In the genomic region with DNA sequence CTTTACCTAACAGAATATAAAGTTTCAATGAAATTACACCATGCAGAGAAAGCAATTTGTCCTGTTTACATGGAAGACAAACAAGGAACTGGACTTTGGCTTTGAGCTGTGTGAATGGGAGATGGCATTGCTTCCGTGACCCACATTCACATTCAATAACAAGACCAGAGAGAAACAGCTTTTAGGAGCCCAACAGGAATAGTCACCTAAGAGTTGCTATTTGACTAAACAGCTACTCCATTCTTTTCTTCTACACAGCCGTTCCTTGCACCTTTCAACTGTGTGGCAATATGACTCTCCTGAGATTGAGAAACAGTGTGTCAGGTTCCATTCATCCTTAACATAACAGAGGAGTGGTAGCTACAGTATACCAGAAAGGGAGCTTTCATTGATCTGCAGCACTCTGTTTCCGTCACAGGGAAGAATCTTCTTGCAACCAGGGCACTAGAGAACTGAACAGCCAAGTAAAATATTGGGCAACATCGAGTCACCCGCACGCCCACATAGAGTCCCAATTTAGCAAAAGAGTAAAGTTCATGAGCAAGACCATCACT, we compare ENCODE assay signal across 1 cellular context.
TF ChIP-seq lines count a peak whose summit lies in the region.

No MANE protein-coding gene starts in this region.

TF ChIP-seq in HepG2, 621 proteins besides CTCF, POLR2A, EP300 and RAD21 (continued from another document and continues in another):
- TF ChIP-seq, protein P1, sequence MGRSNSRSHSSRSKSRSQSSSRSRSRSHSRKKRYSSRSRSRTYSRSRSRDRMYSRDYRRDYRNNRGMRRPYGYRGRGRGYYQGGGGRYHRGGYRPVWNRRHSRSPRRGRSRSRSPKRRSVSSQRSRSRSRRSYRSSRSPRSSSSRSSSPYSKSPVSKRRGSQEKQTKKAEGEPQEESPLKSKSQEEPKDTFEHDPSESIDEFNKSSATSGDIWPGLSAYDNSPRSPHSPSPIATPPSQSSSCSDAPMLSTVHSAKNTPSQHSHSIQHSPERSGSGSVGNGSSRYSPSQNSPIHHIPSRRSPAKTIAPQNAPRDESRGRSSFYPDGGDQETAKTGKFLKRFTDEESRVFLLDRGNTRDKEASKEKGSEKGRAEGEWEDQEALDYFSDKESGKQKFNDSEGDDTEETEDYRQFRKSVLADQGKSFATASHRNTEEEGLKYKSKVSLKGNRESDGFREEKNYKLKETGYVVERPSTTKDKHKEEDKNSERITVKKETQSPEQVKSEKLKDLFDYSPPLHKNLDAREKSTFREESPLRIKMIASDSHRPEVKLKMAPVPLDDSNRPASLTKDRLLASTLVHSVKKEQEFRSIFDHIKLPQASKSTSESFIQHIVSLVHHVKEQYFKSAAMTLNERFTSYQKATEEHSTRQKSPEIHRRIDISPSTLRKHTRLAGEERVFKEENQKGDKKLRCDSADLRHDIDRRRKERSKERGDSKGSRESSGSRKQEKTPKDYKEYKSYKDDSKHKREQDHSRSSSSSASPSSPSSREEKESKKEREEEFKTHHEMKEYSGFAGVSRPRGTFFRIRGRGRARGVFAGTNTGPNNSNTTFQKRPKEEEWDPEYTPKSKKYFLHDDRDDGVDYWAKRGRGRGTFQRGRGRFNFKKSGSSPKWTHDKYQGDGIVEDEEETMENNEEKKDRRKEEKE (IDR thresholded peaks at IDR 0.05) = no peak
- TF ChIP-seq MEIS2 (CRISPR knock-in tag; IDR thresholded peaks at IDR 0.05) (no peak), ZNF816 (CRISPR knock-in tag; IDR thresholded peaks at IDR 0.05; ENCODE audit: borderline replicate concordance) (peak; percentile 30; the same call in 1 of the 2 replicates), TCF12 (IDR thresholded peaks at IDR 0.05) (no peak), TCF12 (CRISPR knock-in tag; IDR thresholded peaks at IDR 0.05) (0 out of 2 replicates have a peak, but pooled peaks have one; percentile 72), ZNF614 (CRISPR knock-in tag; IDR thresholded peaks at IDR 0.05; ENCODE audit: borderline replicate concordance) (0 out of 2 replicates have a peak, but pooled peaks have one; percentile 41), BRCA1 (CRISPR knock-in tag; IDR thresholded peaks at IDR 0.05) (peak; percentile 61; the same call in 1 of the 2 replicates), CEBPB (IDR thresholded peaks at IDR 0.05; ENCODE audit: borderline replicate concordance, low read depth, low read length) (peak; percentile 89), TBX2 (CRISPR knock-in tag; IDR thresholded peaks at IDR 0.05; ENCODE audit: borderline replicate concordance) (peak; percentile 33; the same call in 1 of the 2 replicates), PTBP1 (IDR thresholded peaks at IDR 0.05; ENCODE audit: low read depth, low read length, poor library complexity, severe bottlenecking) (no peak), SMAD9 (CRISPR knock-in tag; IDR thresholded peaks at IDR 0.05) (no peak), ZNF234 (CRISPR knock-in tag; conservative IDR thresholded peaks at IDR 0.05) (0 out of 2 replicates have a peak, but pooled peaks have one; percentile 36), FLYWCH1 (CRISPR knock-in tag; IDR thresholded peaks at IDR 0.05) (no peak), ZBTB8A (CRISPR knock-in tag; IDR thresholded peaks at IDR 0.05; ENCODE audit: borderline replicate concordance, low read depth) (no peak), ZNF572 (CRISPR knock-in tag; IDR thresholded peaks at IDR 0.05) (no peak), FOXC1 (CRISPR knock-in tag; IDR thresholded peaks at IDR 0.05; ENCODE audit: borderline replicate concordance) (peak; percentile 70; the same call in 1 of the 2 replicates), ZNF264 (CRISPR knock-in tag; IDR thresholded peaks at IDR 0.05) (peak; percentile 50), FOSL2 (CRISPR knock-in tag; IDR thresholded peaks at IDR 0.05) (peak; percentile 51), NONO (IDR thresholded peaks at IDR 0.05) (no peak), NONO (CRISPR knock-in tag; conservative IDR thresholded peaks at IDR 0.05) (peak; percentile 64), HMG20A (CRISPR knock-in tag; IDR thresholded peaks at IDR 0.05; ENCODE audit: borderline replicate concordance) (0 out of 2 replicates have a peak, but pooled peaks have one; percentile 44), ERF (CRISPR knock-in tag; IDR thresholded peaks at IDR 0.05) (peak; percentile 14; the same call in 1 of the 2 replicates)
- TF ChIP-seq, protein P2, sequence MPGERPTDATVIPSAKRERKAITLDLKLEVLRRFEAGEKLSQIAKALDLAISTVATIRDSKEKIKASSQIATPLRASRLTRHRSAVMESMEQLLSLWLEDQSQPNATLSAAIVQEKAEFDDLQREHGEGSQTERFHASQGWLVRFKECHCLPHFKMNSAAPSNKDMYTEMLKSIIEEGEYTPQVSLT (CRISPR knock-in tag; IDR thresholded peaks at IDR 0.05; ENCODE audit: borderline replicate concordance, low read depth) = no peak
- TF ChIP-seq, protein P3, sequence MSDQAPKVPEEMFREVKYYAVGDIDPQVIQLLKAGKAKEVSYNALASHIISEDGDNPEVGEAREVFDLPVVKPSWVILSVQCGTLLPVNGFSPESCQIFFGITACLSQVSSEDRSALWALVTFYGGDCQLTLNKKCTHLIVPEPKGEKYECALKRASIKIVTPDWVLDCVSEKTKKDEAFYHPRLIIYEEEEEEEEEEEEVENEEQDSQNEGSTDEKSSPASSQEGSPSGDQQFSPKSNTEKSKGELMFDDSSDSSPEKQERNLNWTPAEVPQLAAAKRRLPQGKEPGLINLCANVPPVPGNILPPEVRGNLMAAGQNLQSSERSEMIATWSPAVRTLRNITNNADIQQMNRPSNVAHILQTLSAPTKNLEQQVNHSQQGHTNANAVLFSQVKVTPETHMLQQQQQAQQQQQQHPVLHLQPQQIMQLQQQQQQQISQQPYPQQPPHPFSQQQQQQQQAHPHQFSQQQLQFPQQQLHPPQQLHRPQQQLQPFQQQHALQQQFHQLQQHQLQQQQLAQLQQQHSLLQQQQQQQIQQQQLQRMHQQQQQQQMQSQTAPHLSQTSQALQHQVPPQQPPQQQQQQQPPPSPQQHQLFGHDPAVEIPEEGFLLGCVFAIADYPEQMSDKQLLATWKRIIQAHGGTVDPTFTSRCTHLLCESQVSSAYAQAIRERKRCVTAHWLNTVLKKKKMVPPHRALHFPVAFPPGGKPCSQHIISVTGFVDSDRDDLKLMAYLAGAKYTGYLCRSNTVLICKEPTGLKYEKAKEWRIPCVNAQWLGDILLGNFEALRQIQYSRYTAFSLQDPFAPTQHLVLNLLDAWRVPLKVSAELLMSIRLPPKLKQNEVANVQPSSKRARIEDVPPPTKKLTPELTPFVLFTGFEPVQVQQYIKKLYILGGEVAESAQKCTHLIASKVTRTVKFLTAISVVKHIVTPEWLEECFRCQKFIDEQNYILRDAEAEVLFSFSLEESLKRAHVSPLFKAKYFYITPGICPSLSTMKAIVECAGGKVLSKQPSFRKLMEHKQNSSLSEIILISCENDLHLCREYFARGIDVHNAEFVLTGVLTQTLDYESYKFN (CRISPR knock-in tag; conservative IDR thresholded peaks at IDR 0.05) = peak; percentile 92
- TF ChIP-seq, protein P4, sequence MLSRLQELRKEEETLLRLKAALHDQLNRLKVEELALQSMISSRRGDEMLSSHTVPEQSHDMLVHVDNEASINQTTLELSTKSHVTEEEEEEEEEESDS (CRISPR knock-in tag; IDR thresholded peaks at IDR 0.05; ENCODE audit: borderline replicate concordance) = 0 out of 2 replicates have a peak, but pooled peaks have one; percentile 60
- TF ChIP-seq, protein P5, sequence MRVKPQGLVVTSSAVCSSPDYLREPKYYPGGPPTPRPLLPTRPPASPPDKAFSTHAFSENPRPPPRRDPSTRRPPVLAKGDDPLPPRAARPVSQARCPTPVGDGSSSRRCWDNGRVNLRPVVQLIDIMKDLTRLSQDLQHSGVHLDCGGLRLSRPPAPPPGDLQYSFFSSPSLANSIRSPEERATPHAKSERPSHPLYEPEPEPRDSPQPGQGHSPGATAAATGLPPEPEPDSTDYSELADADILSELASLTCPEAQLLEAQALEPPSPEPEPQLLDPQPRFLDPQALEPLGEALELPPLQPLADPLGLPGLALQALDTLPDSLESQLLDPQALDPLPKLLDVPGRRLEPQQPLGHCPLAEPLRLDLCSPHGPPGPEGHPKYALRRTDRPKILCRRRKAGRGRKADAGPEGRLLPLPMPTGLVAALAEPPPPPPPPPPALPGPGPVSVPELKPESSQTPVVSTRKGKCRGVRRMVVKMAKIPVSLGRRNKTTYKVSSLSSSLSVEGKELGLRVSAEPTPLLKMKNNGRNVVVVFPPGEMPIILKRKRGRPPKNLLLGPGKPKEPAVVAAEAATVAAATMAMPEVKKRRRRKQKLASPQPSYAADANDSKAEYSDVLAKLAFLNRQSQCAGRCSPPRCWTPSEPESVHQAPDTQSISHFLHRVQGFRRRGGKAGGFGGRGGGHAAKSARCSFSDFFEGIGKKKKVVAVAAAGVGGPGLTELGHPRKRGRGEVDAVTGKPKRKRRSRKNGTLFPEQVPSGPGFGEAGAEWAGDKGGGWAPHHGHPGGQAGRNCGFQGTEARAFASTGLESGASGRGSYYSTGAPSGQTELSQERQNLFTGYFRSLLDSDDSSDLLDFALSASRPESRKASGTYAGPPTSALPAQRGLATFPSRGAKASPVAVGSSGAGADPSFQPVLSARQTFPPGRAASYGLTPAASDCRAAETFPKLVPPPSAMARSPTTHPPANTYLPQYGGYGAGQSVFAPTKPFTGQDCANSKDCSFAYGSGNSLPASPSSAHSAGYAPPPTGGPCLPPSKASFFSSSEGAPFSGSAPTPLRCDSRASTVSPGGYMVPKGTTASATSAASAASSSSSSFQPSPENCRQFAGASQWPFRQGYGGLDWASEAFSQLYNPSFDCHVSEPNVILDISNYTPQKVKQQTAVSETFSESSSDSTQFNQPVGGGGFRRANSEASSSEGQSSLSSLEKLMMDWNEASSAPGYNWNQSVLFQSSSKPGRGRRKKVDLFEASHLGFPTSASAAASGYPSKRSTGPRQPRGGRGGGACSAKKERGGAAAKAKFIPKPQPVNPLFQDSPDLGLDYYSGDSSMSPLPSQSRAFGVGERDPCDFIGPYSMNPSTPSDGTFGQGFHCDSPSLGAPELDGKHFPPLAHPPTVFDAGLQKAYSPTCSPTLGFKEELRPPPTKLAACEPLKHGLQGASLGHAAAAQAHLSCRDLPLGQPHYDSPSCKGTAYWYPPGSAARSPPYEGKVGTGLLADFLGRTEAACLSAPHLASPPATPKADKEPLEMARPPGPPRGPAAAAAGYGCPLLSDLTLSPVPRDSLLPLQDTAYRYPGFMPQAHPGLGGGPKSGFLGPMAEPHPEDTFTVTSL (CRISPR knock-in tag; IDR thresholded peaks at IDR 0.05; ENCODE audit: borderline replicate concordance) = peak; percentile 89; the same call in 1 of the 2 replicates
- TF ChIP-seq, protein P6, sequence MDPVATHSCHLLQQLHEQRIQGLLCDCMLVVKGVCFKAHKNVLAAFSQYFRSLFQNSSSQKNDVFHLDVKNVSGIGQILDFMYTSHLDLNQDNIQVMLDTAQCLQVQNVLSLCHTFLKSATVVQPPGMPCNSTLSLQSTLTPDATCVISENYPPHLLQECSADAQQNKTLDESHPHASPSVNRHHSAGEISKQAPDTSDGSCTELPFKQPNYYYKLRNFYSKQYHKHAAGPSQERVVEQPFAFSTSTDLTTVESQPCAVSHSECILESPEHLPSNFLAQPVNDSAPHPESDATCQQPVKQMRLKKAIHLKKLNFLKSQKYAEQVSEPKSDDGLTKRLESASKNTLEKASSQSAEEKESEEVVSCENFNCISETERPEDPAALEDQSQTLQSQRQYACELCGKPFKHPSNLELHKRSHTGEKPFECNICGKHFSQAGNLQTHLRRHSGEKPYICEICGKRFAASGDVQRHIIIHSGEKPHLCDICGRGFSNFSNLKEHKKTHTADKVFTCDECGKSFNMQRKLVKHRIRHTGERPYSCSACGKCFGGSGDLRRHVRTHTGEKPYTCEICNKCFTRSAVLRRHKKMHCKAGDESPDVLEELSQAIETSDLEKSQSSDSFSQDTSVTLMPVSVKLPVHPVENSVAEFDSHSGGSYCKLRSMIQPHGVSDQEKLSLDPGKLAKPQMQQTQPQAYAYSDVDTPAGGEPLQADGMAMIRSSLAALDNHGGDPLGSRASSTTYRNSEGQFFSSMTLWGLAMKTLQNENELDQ (CRISPR knock-in tag; IDR thresholded peaks at IDR 0.05; ENCODE audit: borderline replicate concordance) = no peak
- TF ChIP-seq, protein P7, sequence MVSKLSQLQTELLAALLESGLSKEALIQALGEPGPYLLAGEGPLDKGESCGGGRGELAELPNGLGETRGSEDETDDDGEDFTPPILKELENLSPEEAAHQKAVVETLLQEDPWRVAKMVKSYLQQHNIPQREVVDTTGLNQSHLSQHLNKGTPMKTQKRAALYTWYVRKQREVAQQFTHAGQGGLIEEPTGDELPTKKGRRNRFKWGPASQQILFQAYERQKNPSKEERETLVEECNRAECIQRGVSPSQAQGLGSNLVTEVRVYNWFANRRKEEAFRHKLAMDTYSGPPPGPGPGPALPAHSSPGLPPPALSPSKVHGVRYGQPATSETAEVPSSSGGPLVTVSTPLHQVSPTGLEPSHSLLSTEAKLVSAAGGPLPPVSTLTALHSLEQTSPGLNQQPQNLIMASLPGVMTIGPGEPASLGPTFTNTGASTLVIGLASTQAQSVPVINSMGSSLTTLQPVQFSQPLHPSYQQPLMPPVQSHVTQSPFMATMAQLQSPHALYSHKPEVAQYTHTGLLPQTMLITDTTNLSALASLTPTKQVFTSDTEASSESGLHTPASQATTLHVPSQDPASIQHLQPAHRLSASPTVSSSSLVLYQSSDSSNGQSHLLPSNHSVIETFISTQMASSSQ (IDR thresholded peaks at IDR 0.05; ENCODE audit: low read depth) = peak; percentile 26; the same call in 1 of the 2 replicates
- TF ChIP-seq, protein P7 (CRISPR knock-in tag; IDR thresholded peaks at IDR 0.05; ENCODE audit: borderline replicate concordance) = no peak
- TF ChIP-seq, protein P8, sequence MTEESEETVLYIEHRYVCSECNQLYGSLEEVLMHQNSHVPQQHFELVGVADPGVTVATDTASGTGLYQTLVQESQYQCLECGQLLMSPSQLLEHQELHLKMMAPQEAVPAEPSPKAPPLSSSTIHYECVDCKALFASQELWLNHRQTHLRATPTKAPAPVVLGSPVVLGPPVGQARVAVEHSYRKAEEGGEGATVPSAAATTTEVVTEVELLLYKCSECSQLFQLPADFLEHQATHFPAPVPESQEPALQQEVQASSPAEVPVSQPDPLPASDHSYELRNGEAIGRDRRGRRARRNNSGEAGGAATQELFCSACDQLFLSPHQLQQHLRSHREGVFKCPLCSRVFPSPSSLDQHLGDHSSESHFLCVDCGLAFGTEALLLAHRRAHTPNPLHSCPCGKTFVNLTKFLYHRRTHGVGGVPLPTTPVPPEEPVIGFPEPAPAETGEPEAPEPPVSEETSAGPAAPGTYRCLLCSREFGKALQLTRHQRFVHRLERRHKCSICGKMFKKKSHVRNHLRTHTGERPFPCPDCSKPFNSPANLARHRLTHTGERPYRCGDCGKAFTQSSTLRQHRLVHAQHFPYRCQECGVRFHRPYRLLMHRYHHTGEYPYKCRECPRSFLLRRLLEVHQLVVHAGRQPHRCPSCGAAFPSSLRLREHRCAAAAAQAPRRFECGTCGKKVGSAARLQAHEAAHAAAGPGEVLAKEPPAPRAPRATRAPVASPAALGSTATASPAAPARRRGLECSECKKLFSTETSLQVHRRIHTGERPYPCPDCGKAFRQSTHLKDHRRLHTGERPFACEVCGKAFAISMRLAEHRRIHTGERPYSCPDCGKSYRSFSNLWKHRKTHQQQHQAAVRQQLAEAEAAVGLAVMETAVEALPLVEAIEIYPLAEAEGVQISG (CRISPR knock-in tag; IDR thresholded peaks at IDR 0.05) = peak; percentile 30; the same call in 1 of the 2 replicates
